ENCODE assay signal across 8 cellular contexts in the genomic region with DNA sequence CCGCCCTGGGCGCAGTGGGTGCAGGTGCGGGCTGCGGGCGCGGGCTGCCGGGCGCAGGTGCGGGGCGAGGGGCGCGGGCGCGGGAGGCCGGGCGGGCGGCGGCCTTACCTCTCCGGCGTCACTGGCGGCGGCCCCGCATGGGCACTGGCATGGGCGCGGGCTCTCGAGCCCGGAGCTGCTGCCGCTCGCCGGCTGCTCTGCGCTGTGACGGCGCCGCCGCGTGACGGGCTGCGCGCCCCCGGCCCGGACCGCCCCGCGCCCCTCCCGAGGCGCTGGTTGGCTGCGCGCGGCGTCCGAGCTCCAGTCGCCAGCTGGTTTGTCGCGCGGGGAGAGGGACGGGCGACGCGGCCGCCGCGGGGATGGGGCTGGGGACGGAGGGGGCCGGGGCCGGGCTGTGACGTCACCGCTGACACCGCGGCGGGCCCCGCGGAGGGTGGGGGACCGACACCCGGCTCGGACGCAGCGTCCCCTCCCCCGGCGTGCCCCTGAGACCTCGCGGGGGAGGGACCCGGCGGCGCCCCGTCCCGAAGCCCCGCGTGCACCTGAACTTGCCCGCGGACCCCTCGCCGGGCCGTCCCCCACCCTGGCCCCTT. TPM values are rescaled to one million over a fixed set of nuclear protein-coding genes. Genes with fewer than 3 reads are reported as not detected.
DNase-seq lines count a peak whose midpoint lies in the region; ATAC-seq and TF ChIP-seq lines count a peak whose summit lies in the region.

A gene with protein sequence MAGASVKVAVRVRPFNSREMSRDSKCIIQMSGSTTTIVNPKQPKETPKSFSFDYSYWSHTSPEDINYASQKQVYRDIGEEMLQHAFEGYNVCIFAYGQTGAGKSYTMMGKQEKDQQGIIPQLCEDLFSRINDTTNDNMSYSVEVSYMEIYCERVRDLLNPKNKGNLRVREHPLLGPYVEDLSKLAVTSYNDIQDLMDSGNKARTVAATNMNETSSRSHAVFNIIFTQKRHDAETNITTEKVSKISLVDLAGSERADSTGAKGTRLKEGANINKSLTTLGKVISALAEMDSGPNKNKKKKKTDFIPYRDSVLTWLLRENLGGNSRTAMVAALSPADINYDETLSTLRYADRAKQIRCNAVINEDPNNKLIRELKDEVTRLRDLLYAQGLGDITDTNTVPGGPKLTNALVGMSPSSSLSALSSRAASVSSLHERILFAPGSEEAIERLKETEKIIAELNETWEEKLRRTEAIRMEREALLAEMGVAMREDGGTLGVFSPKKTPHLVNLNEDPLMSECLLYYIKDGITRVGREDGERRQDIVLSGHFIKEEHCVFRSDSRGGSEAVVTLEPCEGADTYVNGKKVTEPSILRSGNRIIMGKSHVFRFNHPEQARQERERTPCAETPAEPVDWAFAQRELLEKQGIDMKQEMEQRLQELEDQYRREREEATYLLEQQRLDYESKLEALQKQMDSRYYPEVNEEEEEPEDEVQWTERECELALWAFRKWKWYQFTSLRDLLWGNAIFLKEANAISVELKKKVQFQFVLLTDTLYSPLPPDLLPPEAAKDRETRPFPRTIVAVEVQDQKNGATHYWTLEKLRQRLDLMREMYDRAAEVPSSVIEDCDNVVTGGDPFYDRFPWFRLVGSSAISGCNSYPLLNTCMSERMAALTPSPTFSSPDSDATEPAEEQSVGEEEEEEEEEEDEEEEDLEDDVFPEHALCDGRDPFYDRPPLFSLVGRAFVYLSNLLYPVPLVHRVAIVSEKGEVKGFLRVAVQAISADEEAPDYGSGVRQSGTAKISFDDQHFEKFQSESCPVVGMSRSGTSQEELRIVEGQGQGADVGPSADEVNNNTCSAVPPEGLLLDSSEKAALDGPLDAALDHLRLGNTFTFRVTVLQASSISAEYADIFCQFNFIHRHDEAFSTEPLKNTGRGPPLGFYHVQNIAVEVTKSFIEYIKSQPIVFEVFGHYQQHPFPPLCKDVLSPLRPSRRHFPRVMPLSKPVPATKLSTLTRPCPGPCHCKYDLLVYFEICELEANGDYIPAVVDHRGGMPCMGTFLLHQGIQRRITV (N-terminal part only) (minus strand): TSS at position 206 of the 593 bp plus-strand sequence. CDS start 22,467 bp downstream, outside the sequence.

- H3K36me3 ChIP-seq in uterus, result no peaks in the 10 kb centered on the region

- TF ChIP-seq CTCF in uterus (IDR thresholded peaks at IDR 0.05), result no peak

- peaks cover 59% of the 10 kb centered on the region for H3K27me3 Mint-ChIP-seq in activated naive CD8-positive, alpha-beta T cell treated with anti-CD3 and anti-CD28 coated beads, Interleukin-2, amount 50 U/mL, for 24 hours
- peaks cover 34% of the 10 kb centered on the region for H3K27me3 Mint-ChIP-seq in memory B cell

- TF ChIP-seq POLR2A in uterus (IDR thresholded peaks at IDR 0.05), result no peak

- no peak within 1 kb of the TSS for H3K27ac ChIP-seq in uterus

- H3K27me3 ChIP-seq in uterus, result peaks cover 11 to 18% of the 10 kb centered on the region in 2 donors

- peaks cover 0 to 19% of the 10 kb centered on the region in 2 donors for H3K4me1 ChIP-seq in uterus

- no peak for ATAC-seq in activated naive CD8-positive, alpha-beta T cell treated with anti-CD3 and anti-CD28 coated beads, Interleukin-2, amount 50 U/mL, for 24 hours
- ATAC-seq in memory B cell (ENCODE audit: low read depth), result peak; percentile 17

- intact Hi-C loops in uterus (cut with DNase I; ENCODE audit: low total_unique reads), result no loop called here

- no peak within 1 kb of the TSS for H3K27ac Mint-ChIP-seq in activated naive CD8-positive, alpha-beta T cell treated with anti-CD3 and anti-CD28 coated beads, Interleukin-2, amount 50 U/mL, for 24 hours
- no peak within 1 kb of the TSS for H3K27ac Mint-ChIP-seq in memory B cell

- DNase-seq in COR-L47 (lab: John Stamatoyannopoulos, UW) (peak; percentile 84), NCI-H1694 treated with DMSO at 0.1 percent for 48 hours (lab: John Stamatoyannopoulos, UW) (peak; percentile 57), memory B cell (ENCODE audit: low spot score in 2 of 2) (no peak), uterus (no peak), 8988T (no peak), HuH-7.5 (ENCODE audit: low spot score) (no peak), CD1c-positive myeloid dendritic cell (ENCODE audit: extremely low spot score) (no peak)
- peak; percentile 22 for DNase-seq in activated naive CD8-positive, alpha-beta T cell treated with anti-CD3 and anti-CD28 coated beads, Interleukin-2, amount 50 U/mL, for 24 hours

- H3K4me3 ChIP-seq in uterus, result no peak within 1 kb of the TSS

- H3K9me3 Mint-ChIP-seq in activated naive CD8-positive, alpha-beta T cell treated with anti-CD3 and anti-CD28 coated beads, Interleukin-2, amount 50 U/mL, for 24 hours, result no peaks in the 10 kb centered on the region
- H3K9me3 Mint-ChIP-seq in memory B cell, result peaks cover 2% of the 10 kb centered on the region

- no peaks in the 10 kb centered on the region for H3K9me3 ChIP-seq in uterus

- H3K36me3 Mint-ChIP-seq in activated naive CD8-positive, alpha-beta T cell treated with anti-CD3 and anti-CD28 coated beads, Interleukin-2, amount 50 U/mL, for 24 hours (ENCODE audit: low read depth), result peaks cover 2% of the 10 kb centered on the region
- H3K36me3 Mint-ChIP-seq in memory B cell, result peaks cover 3% of the 10 kb centered on the region

- H3K4me3 Mint-ChIP-seq in activated naive CD8-positive, alpha-beta T cell treated with anti-CD3 and anti-CD28 coated beads, Interleukin-2, amount 50 U/mL, for 24 hours, result peak within 1 kb of the TSS; percentile 48
- peak within 1 kb of the TSS; percentile 51 for H3K4me3 Mint-ChIP-seq in memory B cell

- peaks cover 11% of the 10 kb centered on the region for H3K4me1 Mint-ChIP-seq in activated naive CD8-positive, alpha-beta T cell treated with anti-CD3 and anti-CD28 coated beads, Interleukin-2, amount 50 U/mL, for 24 hours
- H3K4me1 Mint-ChIP-seq in memory B cell, result peaks cover 2% of the 10 kb centered on the region

RNA-seq across cellular contexts. Expression of the gene that starts here (rescaled TPM):
- 10 to 100 TPM in 1 of 4 donors, under 1 TPM in 1, not detected in 2; 0.37 to 12.9 TPM for total RNA-seq in uterus

Comparison
In these comparisons a context has a peak if more than half of its experiments do, and no peak if none do; other contexts are left out.
1. DNase-seq: peak in COR-L47 (single experiment), NCI-H1694 treated with DMSO at 0.1 percent for 48 hours (single experiment) and activated naive CD8-positive, alpha-beta T cell treated with anti-CD3 and anti-CD28 coated beads, Interleukin-2, amount 50 U/mL, for 24 hours (single experiment); none in memory B cell (0 of 2), uterus (0 of 2), 8988T (single experiment), HuH-7.5 (single experiment) and CD1c-positive myeloid dendritic cell (single experiment).